Comparison of ENCODE assay signal across 10 cellular contexts in genomic region chr9:71781391-71781790, GRCh38. TPM values are rescaled to one million over a fixed set of nuclear protein-coding genes. Genes with fewer than 3 reads are reported as not detected.
DNase-seq lines count a peak whose midpoint lies in the region; ATAC-seq, FAIRE-seq and TF ChIP-seq lines count a peak whose summit lies in the region.
"Had no signal": no experiment of that assay in that cellular context is flagged by ENCODE, and none has a peak within 500 bp of the region (broad histone marks: within the 10 kb centered on the region; RNA-seq: fewer than 3 reads in every experiment).

No MANE protein-coding gene starts in this region.

- TF ChIP-seq CTCF in spleen (IDR thresholded peaks at IDR 0.05 in 8 of 11, conservative IDR thresholded peaks at IDR 0.05 in 3 of 11) = no peak

- TF ChIP-seq POLR2A in spleen (IDR thresholded peaks at IDR 0.05) = no peak
- no peak for TF ChIP-seq POLR2A in H54 (IDR thresholded peaks at IDR 0.05; ENCODE audit: low read depth, low read length)

- H3K27me3 ChIP-seq in spleen (replicated peaks in 1 of 7) = no peaks in the 10 kb centered on the region

- H3K9me3 ChIP-seq in spleen = peaks cover 0 to 3% (median 0%) of the 10 kb centered on the region in 8 donors

- peak overlapping the region; percentile 99 for H3K27ac Mint-ChIP-seq in activated CD8-positive, alpha-beta memory T cell treated with anti-CD3 and anti-CD28 coated beads, Interleukin-2, amount 10 ng/mL, durations not matched to agents 7 days and 5 days

- H3K4me1 Mint-ChIP-seq in activated CD8-positive, alpha-beta memory T cell treated with anti-CD3 and anti-CD28 coated beads, Interleukin-2, amount 10 ng/mL, durations not matched to agents 7 days and 5 days = peaks cover 49% of the 10 kb centered on the region

- H3K4me3 ChIP-seq in spleen = no peak overlapping the region

- H3K36me3 ChIP-seq in spleen = no peaks in the 10 kb centered on the region

- CTCF ChIA-PET in activated CD8-positive, alpha-beta memory T cell treated with anti-CD3 and anti-CD28 coated beads, Interleukin-2, amount 10 ng/mL, durations not matched to agents 7 days and 5 days (lab: Charles Lee) = interaction anchor here (1.1 to 8.0 kb wide), 10 partner anchors 13 to 244 kb away, joined by 3 to 75 read pairs (median 4); partner anchors contain the start of gene CEMIP2

- no peak for FAIRE-seq in H54 (lab: Jason Lieb, UNC)
- FAIRE-seq: endothelial cell of umbilical vein had no signal

- no peak for ATAC-seq in activated CD8-positive, alpha-beta memory T cell treated with anti-CD3 and anti-CD28 coated beads, Interleukin-2, amount 10 ng/mL, durations not matched to agents 7 days and 5 days
- ATAC-seq in HG02571 (IDR thresholded peaks at IDR 0.05; ENCODE audit: unreplicated experiment) (peak; percentile 53), HG03521 (IDR thresholded peaks at IDR 0.05; ENCODE audit: unreplicated experiment) (peak; percentile 46)

- peaks cover 6% of the 10 kb centered on the region for H3K36me3 Mint-ChIP-seq in activated CD8-positive, alpha-beta memory T cell treated with anti-CD3 and anti-CD28 coated beads, Interleukin-2, amount 10 ng/mL, durations not matched to agents 7 days and 5 days

- H3K4me1 ChIP-seq in spleen = peaks cover 5 to 43% (median 23%) of the 10 kb centered on the region in 6 donors

- DNase-seq in activated CD8-positive, alpha-beta memory T cell treated with anti-CD3 and anti-CD28 coated beads, Interleukin-2, amount 10 ng/mL, durations not matched to agents 7 days and 5 days = no peak
- no peak for DNase-seq in activated CD8-positive, alpha-beta memory T cell treated with anti-CD3 and anti-CD28 coated beads for 24 hours
- DNase-seq in spleen = no peak
- no peak for DNase-seq in H54 (ENCODE audit: insufficient read length, low spot score)
- DNase-seq in NCI-H1092 treated with DMSO at 0.1 percent for 48 hours (lab: John Stamatoyannopoulos, UW) = no peak
- no peak for DNase-seq in NCI-H146 (lab: John Stamatoyannopoulos, UW)
- DNase-seq: retina had no signal

- no peaks in the 10 kb centered on the region for H3K27me3 Mint-ChIP-seq in activated CD8-positive, alpha-beta memory T cell treated with anti-CD3 and anti-CD28 coated beads, Interleukin-2, amount 10 ng/mL, durations not matched to agents 7 days and 5 days

- intact Hi-C loops in spleen (cut with DNase I; ENCODE audit: low total_unique reads) = no loop called here

- H3K9me3 Mint-ChIP-seq in activated CD8-positive, alpha-beta memory T cell treated with anti-CD3 and anti-CD28 coated beads, Interleukin-2, amount 10 ng/mL, durations not matched to agents 7 days and 5 days (ENCODE audit: low read depth) = no peaks in the 10 kb centered on the region

- peak overlapping the region in 7 of 8 donors; percentile 68 to 91 (median 82) for H3K27ac ChIP-seq in spleen

- H3K4me3 Mint-ChIP-seq in activated CD8-positive, alpha-beta memory T cell treated with anti-CD3 and anti-CD28 coated beads, Interleukin-2, amount 10 ng/mL, durations not matched to agents 7 days and 5 days = no peak overlapping the region

RNA-seq across cellular contexts. Expression of gene CEMIP2, which starts 13.1 kb away (rescaled TPM):
- 10 to 100 TPM; 57.0 to 78.8 TPM for total RNA-seq in activated CD8-positive, alpha-beta memory T cell treated with anti-CD3 and anti-CD28 coated beads, Interleukin-2, amount 10 ng/mL, durations not matched to agents 7 days and 5 days
- 100 to 1,000 TPM in 3 of 7 donors, 10 to 100 TPM in 4; 71.8 to 175 (median 99.4) TPM for total RNA-seq in spleen
- 10 to 100 TPM; 14.2 to 21.1 (median 15.0) TPM for polyA plus RNA-seq in spleen
